8 cellular contexts compared by ENCODE assay signal in genomic region chr14:50344116-50344775, GRCh38. TPM values are rescaled to one million over a fixed set of nuclear protein-coding genes. Genes with fewer than 3 reads are reported as not detected.
A peak's percentile ranks its signal among the peaks of the same experiment; 100 is the strongest.
DNase-seq lines count a peak whose midpoint lies in the region; ATAC-seq and TF ChIP-seq lines count a peak whose summit lies in the region.

No MANE protein-coding gene starts in this region.

- POLR2A ChIA-PET in activated CD8-positive, alpha-beta T cell treated with anti-CD3 and anti-CD28 coated beads, Interleukin-2, amount 10 ng/mL, durations not matched to agents 7 days and 5 days (lab: Charles Lee): no interaction called here

- TF ChIP-seq CTCF in nephron (IDR thresholded peaks at IDR 0.05; ENCODE audit: unreplicated experiment in 3 of 3) (no peak), ovary (IDR thresholded peaks at IDR 0.05) (no peak)

- intact Hi-C loops in ovary (cut with DNase I): loop anchor here in 2 of 4 donors (5.0 to 10.0 kb wide), 3 partner anchors 51 to 323 kb away; partner anchors contain the start of genes CDKL1 (in 1 of the 2), MAP4K5 (in 1 of the 2) and SAV1 (in 1 of the 2)
- intact Hi-C loops in left colon (cut with DNase I, micrococcal nuclease): loop anchor here in 1 of 2 donors (10.0 kb wide), 1 partner anchor 51 kb away; the partner anchor contains the start of gene CDKL1

- no peak for TF ChIP-seq EP300 in ovary (IDR thresholded peaks at IDR 0.05)

- no peaks in the 10 kb centered on the region for H3K36me3 ChIP-seq in ovary

- H3K4me3 ChIP-seq in ovary: no peak overlapping the region

- TF ChIP-seq POLR2A in GM18505 (IDR thresholded peaks at IDR 0.05; ENCODE audit: borderline replicate concordance, extremely low read depth, insufficient read depth, insufficient read length) (no peak), ovary (IDR thresholded peaks at IDR 0.05) (no peak)

- peaks cover 22% of the 10 kb centered on the region for H3K4me1 Mint-ChIP-seq in activated CD8-positive, alpha-beta T cell treated with anti-CD3 and anti-CD28 coated beads, Interleukin-2, amount 10 ng/mL, durations not matched to agents 7 days and 5 days (ENCODE audit: low read depth)
- peaks cover 53% of the 10 kb centered on the region for H3K4me1 Mint-ChIP-seq in nephron

- no peaks in the 10 kb centered on the region for H3K27me3 ChIP-seq in ovary

- CTCF ChIA-PET in activated CD8-positive, alpha-beta T cell treated with anti-CD3 and anti-CD28 coated beads, Interleukin-2, amount 10 ng/mL, durations not matched to agents 7 days and 5 days (lab: Charles Lee): interaction anchor here (0.7 to 2.4 kb wide), 7 partner anchors 17 to 217 kb away, joined by 3 to 16 read pairs (median 3); no protein-coding TSS in a partner anchor

- no peak overlapping the region for H3K27ac Mint-ChIP-seq in activated CD8-positive, alpha-beta T cell treated with anti-CD3 and anti-CD28 coated beads, Interleukin-2, amount 10 ng/mL, durations not matched to agents 7 days and 5 days
- peak overlapping the region; percentile 62 to 87 (median 70) for H3K27ac Mint-ChIP-seq in nephron

- H3K4me1 ChIP-seq in ovary (ENCODE audit: insufficient read depth): peaks cover 27% of the 10 kb centered on the region

- ATAC-seq in GM18505 (IDR thresholded peaks at IDR 0.05; ENCODE audit: unreplicated experiment) (peak; percentile 82), HG02840 (IDR thresholded peaks at IDR 0.05; ENCODE audit: low FRiP score, unreplicated experiment) (peak; percentile 73), left colon (no peak)
- ATAC-seq in activated CD8-positive, alpha-beta T cell treated with anti-CD3 and anti-CD28 coated beads, Interleukin-2, amount 10 ng/mL, durations not matched to agents 7 days and 5 days: peak; percentile 38

- peak; percentile 45 for DNase-seq in activated CD8-positive, alpha-beta T cell treated with anti-CD3 and anti-CD28 coated beads, Interleukin-2, amount 10 ng/mL, durations not matched to agents 7 days and 5 days
- DNase-seq in GM03348 (ENCODE audit: low spot score): no peak
- no peak for DNase-seq in HK-2 (ENCODE audit: unreplicated experiment)
- DNase-seq in ovary: no peak
- DNase-seq in left colon: no peak

- peak overlapping the region in 1 of 2 donors; percentile 20 for H3K27ac ChIP-seq in ovary

- no peak overlapping the region for H3K4me3 Mint-ChIP-seq in activated CD8-positive, alpha-beta T cell treated with anti-CD3 and anti-CD28 coated beads, Interleukin-2, amount 10 ng/mL, durations not matched to agents 7 days and 5 days
- H3K4me3 Mint-ChIP-seq in nephron: no peak overlapping the region

- no peaks in the 10 kb centered on the region for H3K27me3 Mint-ChIP-seq in activated CD8-positive, alpha-beta T cell treated with anti-CD3 and anti-CD28 coated beads, Interleukin-2, amount 10 ng/mL, durations not matched to agents 7 days and 5 days (ENCODE audit: low read depth)
- no peaks in the 10 kb centered on the region for H3K27me3 Mint-ChIP-seq in nephron (ENCODE audit: low read depth)

- peaks cover 8% of the 10 kb centered on the region for H3K36me3 Mint-ChIP-seq in activated CD8-positive, alpha-beta T cell treated with anti-CD3 and anti-CD28 coated beads, Interleukin-2, amount 10 ng/mL, durations not matched to agents 7 days and 5 days (ENCODE audit: low read depth)
- no peaks in the 10 kb centered on the region for H3K36me3 Mint-ChIP-seq in nephron (ENCODE audit: low read depth)

- H3K9me3 ChIP-seq in ovary: no peaks in the 10 kb centered on the region

- 90 to 94% (median 93%) methylated on average over 7 of the region's 7 CpGs for WGBS in ovary, 3 donors

- no peaks in the 10 kb centered on the region for H3K9me3 Mint-ChIP-seq in activated CD8-positive, alpha-beta T cell treated with anti-CD3 and anti-CD28 coated beads, Interleukin-2, amount 10 ng/mL, durations not matched to agents 7 days and 5 days (ENCODE audit: insufficient read depth)
- no peaks in the 10 kb centered on the region for H3K9me3 Mint-ChIP-seq in nephron

RNA-seq across cellular contexts. Expression of gene DMAC2L, which starts 32.1 kb away (rescaled TPM):
- 10 to 100 TPM; 14.9 to 18.6 TPM for total RNA-seq in activated CD8-positive, alpha-beta T cell treated with anti-CD3 and anti-CD28 coated beads, Interleukin-2, amount 10 ng/mL, durations not matched to agents 7 days and 5 days
- total RNA-seq in ovary (10 to 100 TPM in 6 of 7 donors, 1 to 10 TPM in 1; 5.1 to 19.8 (median 12.9) TPM), left colon (10 to 100 TPM; 21.0 to 24.7 TPM)
- 10 to 100 TPM; 11.6 to 13.4 TPM for polyA plus RNA-seq in ovary

RNA-seq across cellular contexts. Expression of gene L2HGDH, which starts 32.2 kb away (rescaled TPM):
- total RNA-seq in activated CD8-positive, alpha-beta T cell treated with anti-CD3 and anti-CD28 coated beads, Interleukin-2, amount 10 ng/mL, durations not matched to agents 7 days and 5 days: 10 to 100 TPM; 12.7 to 13.6 TPM
- total RNA-seq in ovary (1 to 10 TPM; 3.1 to 5.9 (median 5.1) TPM), left colon (1 to 10 TPM; 9.0 to 9.4 TPM)
- 1 to 10 TPM; 2.3 to 3.5 TPM for polyA plus RNA-seq in ovary

RNA-seq across cellular contexts. Expression of gene CDKL1, which starts 52.4 kb away (rescaled TPM):
- 10 to 100 TPM in 1 of 2 experiments, 1 to 10 TPM in 1; 8.1 to 12.0 TPM for total RNA-seq in activated CD8-positive, alpha-beta T cell treated with anti-CD3 and anti-CD28 coated beads, Interleukin-2, amount 10 ng/mL, durations not matched to agents 7 days and 5 days
- total RNA-seq in ovary (10 to 100 TPM; 17.6 to 69.3 (median 34.1) TPM), left colon (10 to 100 TPM; 24.9 to 25.1 TPM)
- polyA plus RNA-seq in ovary: 10 to 100 TPM; 11.9 to 18.5 TPM
